1 cellular context compared by ENCODE assay signal in genomic region chr2:10043256-10043905, GRCh38.
A peak's percentile ranks its signal among the peaks of the same experiment; 100 is the strongest.
TF ChIP-seq lines count a peak whose summit lies in the region.

KLF11 (plus strand) TSS chr2:10043550; CDS start chr2:10043717, 167 bp downstream.

TF ChIP-seq in H1, 55 proteins besides CTCF, POLR2A, EP300 and RAD21:
- TF ChIP-seq SIX5 (IDR thresholded peaks at IDR 0.05; ENCODE audit: low read depth, low read length) = no peak
- peak; percentile 29 for TF ChIP-seq KDM4A (IDR thresholded peaks at IDR 0.05; ENCODE audit: low read depth, low read length, severe bottlenecking)
- TF ChIP-seq USF2 (IDR thresholded peaks at IDR 0.05; ENCODE audit: low read length) = peak; percentile 32; the same call in 1 of the 2 replicates
- no peak for TF ChIP-seq ATF3 (IDR thresholded peaks at IDR 0.05; ENCODE audit: insufficient read depth, low read depth, low read length)
- peak; percentile 82 for TF ChIP-seq PHF8 (conservative IDR thresholded peaks at IDR 0.05; ENCODE audit: low read depth, low read length)
- TF ChIP-seq MAX (IDR thresholded peaks at IDR 0.05) = peak; percentile 96
- TF ChIP-seq E2F6 (IDR thresholded peaks at IDR 0.05) = peak; percentile 94
- no peak for TF ChIP-seq GABPA (IDR thresholded peaks at IDR 0.05; ENCODE audit: borderline replicate concordance, insufficient read depth, low read length)
- TF ChIP-seq SIN3A (conservative IDR thresholded peaks at IDR 0.05 in 1 of 2, IDR thresholded peaks at IDR 0.05 in 1 of 2; ENCODE audit: low read depth in 1 of 2, low read length in 2 of 2) = no peak
